In genomic region chr3:121748638-121749275, GRCh38 we compare ENCODE assay signal across 8 cellular contexts. TPM values are rescaled to one million over a fixed set of nuclear protein-coding genes. Genes with fewer than 3 reads are reported as not detected.
DNase-seq lines count a peak whose midpoint lies in the region; ATAC-seq, FAIRE-seq and TF ChIP-seq lines count a peak whose summit lies in the region.

No MANE protein-coding gene starts in this region.

- peaks cover 3% of the 10 kb centered on the region; the same call in 1 of the 2 replicates for H3K27me3 ChIP-seq in HUES64 (ENCODE audit: insufficient read depth, low read length)
- no peaks in the 10 kb centered on the region for H3K27me3 ChIP-seq in adrenal gland

- intact Hi-C loops in adrenal gland (cut with DNase I), result no loop called here

- H3K27ac ChIP-seq in HUES64 (ENCODE audit: low read depth, low read length) (peak overlapping the region; percentile 81), adrenal gland (peak overlapping the region; percentile 87 to 97 (median 96))

- H3K4me1 ChIP-seq in HUES64 (ENCODE audit: insufficient read depth, low read length) (peaks cover 14% of the 10 kb centered on the region; the same call in 1 of the 2 replicates), adrenal gland (replicated peaks in 1 of 2) (peaks cover 10 to 46% of the 10 kb centered on the region in 2 donors)

- H3K9me3 ChIP-seq in HUES64 (ENCODE audit: insufficient read depth, low read depth, low read length) (no peaks in the 10 kb centered on the region), adrenal gland (replicated peaks in 1 of 3) (no peaks in the 10 kb centered on the region), iPS-18c (ENCODE audit: control insufficient read depth, insufficient read depth, low read length) (no peaks in the 10 kb centered on the region)

- H3K36me3 Mint-ChIP-seq in stimulated activated effector memory CD8-positive, alpha-beta T cell treated with anti-CD3 and anti-CD28 coated beads, Interleukin-12 subunit alpha, Interleukin-12 subunit beta, amount 100 ng/mL, for 72 hours, result no peaks in the 10 kb centered on the region

- peak overlapping the region; percentile 96 for H3K4me3 ChIP-seq in AG10803 (ENCODE audit: low read length)
- peak overlapping the region; percentile 88 for H3K4me3 ChIP-seq in HUES64 (ENCODE audit: low read length)
- peak overlapping the region; percentile 62 to 97 (median 74) for H3K4me3 ChIP-seq in adrenal gland
- H3K4me3 ChIP-seq in iPS-18c (ENCODE audit: insufficient read depth, low read depth, low read length), result peak overlapping the region; percentile 93

- no peak overlapping the region for H3K4me3 Mint-ChIP-seq in stimulated activated effector memory CD8-positive, alpha-beta T cell treated with anti-CD3 and anti-CD28 coated beads, Interleukin-12 subunit alpha, Interleukin-12 subunit beta, amount 100 ng/mL, for 72 hours

- peak; percentile 38 for ATAC-seq in stimulated activated effector memory CD8-positive, alpha-beta T cell treated with anti-CD3 and anti-CD28 coated beads, Interleukin-12 subunit alpha, Interleukin-12 subunit beta, amount 100 ng/mL, for 72 hours

- H3K9me3 Mint-ChIP-seq in stimulated activated effector memory CD8-positive, alpha-beta T cell treated with anti-CD3 and anti-CD28 coated beads, Interleukin-12 subunit alpha, Interleukin-12 subunit beta, amount 100 ng/mL, for 72 hours, result no peaks in the 10 kb centered on the region

- H3K9ac ChIP-seq in HUES64 (ENCODE audit: low read depth, low read length), result peak overlapping the region; percentile 92

- FAIRE-seq in GM19239 (lab: Jason Lieb, UNC), result peak; percentile 87

- H3K4me1 Mint-ChIP-seq in stimulated activated effector memory CD8-positive, alpha-beta T cell treated with anti-CD3 and anti-CD28 coated beads, Interleukin-12 subunit alpha, Interleukin-12 subunit beta, amount 100 ng/mL, for 72 hours, result peaks cover 4% of the 10 kb centered on the region

- TF ChIP-seq CTCF in AG10803 (conservative IDR thresholded peaks at IDR 0.05; ENCODE audit: low read length) (no peak), adrenal gland (IDR thresholded peaks at IDR 0.05) (no peak)

- no peak overlapping the region for H3K27ac Mint-ChIP-seq in stimulated activated effector memory CD8-positive, alpha-beta T cell treated with anti-CD3 and anti-CD28 coated beads, Interleukin-12 subunit alpha, Interleukin-12 subunit beta, amount 100 ng/mL, for 72 hours

- no peaks in the 10 kb centered on the region for H3K36me3 ChIP-seq in HUES64 (ENCODE audit: insufficient read depth, low read length)
- no peaks in the 10 kb centered on the region for H3K36me3 ChIP-seq in adrenal gland (replicated peaks in 1 of 2)

- WGBS in HUES64, result 8% methylated on average over 18 of the region's 18 CpGs
- 1 to 2% (median 2%) methylated on average over 16 to 18 of the region's 18 CpGs for WGBS in adrenal gland, 4 donors

- peak; percentile 63 for DNase-seq in AG10803 (ENCODE audit: low read depth)
- no peak for DNase-seq in GM19239 (ENCODE audit: insufficient read length, low spot score)
- peak; percentile 66 to 87 (median 80) for DNase-seq in adrenal gland
- no peak for DNase-seq in stimulated activated effector memory CD8-positive, alpha-beta T cell treated with anti-CD3 and anti-CD28 coated beads, Interleukin-12 subunit alpha, Interleukin-12 subunit beta, amount 100 ng/mL, for 72 hours (ENCODE audit: low spot score in 2 of 2)
- no peak for DNase-seq in T-helper 9 cell
- DNase-seq in 8988T, result no peak

- no peak for TF ChIP-seq POLR2A in adrenal gland (IDR thresholded peaks at IDR 0.05)

RNA-seq across cellular contexts. Expression of gene GOLGB1, which starts 0.8 kb away (rescaled TPM):
- polyA plus RNA-seq in HUES64 (2013, experiment 1 of 2), result 13.0 TPM
- polyA plus RNA-seq in HUES64 (2013, experiment 2 of 2), result 17.4 TPM
- total RNA-seq in adrenal gland, result 100 to 1,000 TPM in 1 of 8 donors, 10 to 100 TPM in 7; 60.9 to 118 (median 75.2) TPM
- 10 to 100 TPM; 31.6 to 60.9 (median 38.5) TPM for polyA plus RNA-seq in adrenal gland

Comparison
In these comparisons a context has a peak if more than half of its experiments do, and no peak if none do; other contexts are left out.
1. DNase-seq: peak in AG10803 (single experiment) and adrenal gland (7 of 7); none in GM19239 (single experiment), stimulated activated effector memory CD8-positive, alpha-beta T cell treated with anti-CD3 and anti-CD28 coated beads, Interleukin-12 subunit alpha, Interleukin-12 subunit beta, amount 100 ng/mL, for 72 hours (0 of 2), T-helper 9 cell (single experiment) and 8988T (single experiment).
2. Peak in every context shown above with its lines, with median percentiles within 50 percentile points of each other: H3K4me3 ChIP-seq.